In genomic region chr19:6279620-6279930, GRCh38 we compare ENCODE assay signal across 9 cellular contexts. TPM values are rescaled to one million over a fixed set of nuclear protein-coding genes. Genes with fewer than 3 reads are reported as not detected.
DNase-seq lines count a peak whose midpoint lies in the region; ATAC-seq and TF ChIP-seq lines count a peak whose summit lies in the region.
"Had no signal": no experiment of that assay in that cellular context is flagged by ENCODE, and none has a peak within 500 bp of the region (broad histone marks: within the 10 kb centered on the region; RNA-seq: fewer than 3 reads in every experiment).

No MANE protein-coding gene starts in this region.

- H3K4me3 ChIP-seq in AG04450 (ENCODE audit: low read depth, low read length) (peak overlapping the region; percentile 84), NT2/D1 (ENCODE audit: insufficient read length, low read depth) (peak overlapping the region; percentile 92), fibroblast of the aortic adventitia (ENCODE audit: low read depth, low read length) (peak overlapping the region; percentile 87), spleen (peak overlapping the region; percentile 60 to 91 (median 70))

- H3K27me3 ChIP-seq in AG04450 (ENCODE audit: control insufficient read depth, insufficient read depth, low read length) (no peaks in the 10 kb centered on the region), NT2/D1 (ENCODE audit: insufficient read depth, insufficient read length) (no peaks in the 10 kb centered on the region), spleen (replicated peaks in 1 of 7) (no peaks in the 10 kb centered on the region)

- H3K4me1 ChIP-seq in NT2/D1 (ENCODE audit: insufficient read depth, insufficient read length) (peaks cover 28% of the 10 kb centered on the region), spleen (peaks cover 26 to 54% (median 50%) of the 10 kb centered on the region in 6 donors)

- 0 to 1% (median 0%) methylated on average over 1 to 52 of the region's 59 CpGs; no CpG with 5 or more reads in 1 of the 5 donors for WGBS in spleen, 5 donors

- H3K27ac ChIP-seq in AG04450 (ENCODE audit: low read depth, low read length), result no peak overlapping the region
- peak overlapping the region in 6 of 8 donors; percentile 69 to 90 (median 82) for H3K27ac ChIP-seq in spleen

- H3K36me3 ChIP-seq in NT2/D1 (ENCODE audit: insufficient read depth, insufficient read length, low read length) (peaks cover 41% of the 10 kb centered on the region), spleen (peaks cover 0 to 13% (median 0%) of the 10 kb centered on the region in 6 donors)

- intact Hi-C loops in spleen (cut with DNase I; ENCODE audit: low total_unique reads), result no loop called here

- ATAC-seq in GM21528 (IDR thresholded peaks at IDR 0.05; ENCODE audit: low FRiP score, unreplicated experiment), result peak; percentile 39
- no peak for ATAC-seq in HG03097 (IDR thresholded peaks at IDR 0.05; ENCODE audit: low FRiP score, unreplicated experiment)

- H3K9ac ChIP-seq in NT2/D1 (ENCODE audit: insufficient read length, low read depth), result peak overlapping the region; percentile 95

- no peak for DNase-seq in AG04450 (ENCODE audit: low read depth, low spot score)
- no peak for DNase-seq in NT2/D1 (ENCODE audit: low read depth, low spot score)
- DNase-seq in fibroblast of the aortic adventitia (ENCODE audit: low read depth), result no peak
- DNase-seq in spleen, result no peak
- no peak for DNase-seq in NCI-H2081 (lab: John Stamatoyannopoulos, UW)
- DNase-seq in SK-N-DZ (ENCODE audit: low spot score), result no peak

- TF ChIP-seq POLR2A in spleen (IDR thresholded peaks at IDR 0.05), result no peak

- no peaks in the 10 kb centered on the region for H3K9me3 ChIP-seq in AG04450 (ENCODE audit: control insufficient read depth, insufficient read depth, low read length)
- H3K9me3 ChIP-seq in NT2/D1 (ENCODE audit: insufficient read depth, low read length), result no peaks in the 10 kb centered on the region
- H3K9me3 ChIP-seq in spleen, result no peaks in the 10 kb centered on the region

- CTCF ChIA-PET in AG04450 (lab: Charles Lee), result interaction anchor here (1.4 kb wide), 1 partner anchor 292 kb away, joined by 3 read pairs; no protein-coding TSS in a partner anchor

- POLR2A ChIA-PET in AG04450 (lab: Yijun Ruan, JAX), result no interaction called here

- TF ChIP-seq CTCF in AG04450 (IDR thresholded peaks at IDR 0.05; ENCODE audit: low read depth, low read length), result no peak
- TF ChIP-seq CTCF in fibroblast of the aortic adventitia (IDR thresholded peaks at IDR 0.05; ENCODE audit: insufficient read depth, low read length), result no peak
- no peak for TF ChIP-seq CTCF in spleen (IDR thresholded peaks at IDR 0.05 in 8 of 11, conservative IDR thresholded peaks at IDR 0.05 in 3 of 11)

RNA-seq across cellular contexts. Expression of gene MLLT1, which starts 0.2 kb away (rescaled TPM):
- polyA plus RNA-seq in AG04450 (2011; rRNA removed), result 12.3 and 15.3 TPM in 2 replicates
- 17.5 and 18.0 TPM in 2 replicates for polyA minus RNA-seq in AG04450 (2011; rRNA and poly(A)+ RNA removed)
- 7.8 and 16.6 TPM in 2 replicates for total RNA-seq in fibroblast of the aortic adventitia (ENCODE audit: low replicate concordance)
- 10 to 100 TPM; 18.9 to 57.2 (median 41.3) TPM for total RNA-seq in spleen
- 10 to 100 TPM; 10.1 to 20.6 (median 15.0) TPM for polyA plus RNA-seq in spleen
- 19.5 and 20.8 TPM in 2 replicates for polyA plus RNA-seq in SK-N-DZ (2014; cell fraction: cytosol; rRNA removed)
- polyA plus RNA-seq in SK-N-DZ (2014; cell fraction: nucleus; rRNA removed), result 29.7 and 33.5 TPM in 2 replicates

RNA-seq across cellular contexts. Expression of gene ACER1, which starts 53.8 kb away (rescaled TPM):
- polyA plus RNA-seq in AG04450 (2011; rRNA removed), result not detected in 2 replicates
- not detected in 2 replicates for polyA minus RNA-seq in AG04450 (2011; rRNA and poly(A)+ RNA removed)
- not detected in 2 replicates for total RNA-seq in fibroblast of the aortic adventitia (ENCODE audit: low replicate concordance)
- under 1 TPM in 2 of 7 donors, not detected in 5; 0.23 to 0.66 TPM for total RNA-seq in spleen
- polyA plus RNA-seq in spleen, result under 1 TPM; 0.11 to 0.19 (median 0.12) TPM
- not detected in 2 replicates for polyA plus RNA-seq in SK-N-DZ (2014; cell fraction: cytosol; rRNA removed)
- polyA plus RNA-seq in SK-N-DZ (2014; cell fraction: nucleus; rRNA removed), result not detected in 2 replicates
- total RNA-seq: left cardiac atrium had no signal
